ENCODE assay signal across 2 cellular contexts in the genomic region with DNA sequence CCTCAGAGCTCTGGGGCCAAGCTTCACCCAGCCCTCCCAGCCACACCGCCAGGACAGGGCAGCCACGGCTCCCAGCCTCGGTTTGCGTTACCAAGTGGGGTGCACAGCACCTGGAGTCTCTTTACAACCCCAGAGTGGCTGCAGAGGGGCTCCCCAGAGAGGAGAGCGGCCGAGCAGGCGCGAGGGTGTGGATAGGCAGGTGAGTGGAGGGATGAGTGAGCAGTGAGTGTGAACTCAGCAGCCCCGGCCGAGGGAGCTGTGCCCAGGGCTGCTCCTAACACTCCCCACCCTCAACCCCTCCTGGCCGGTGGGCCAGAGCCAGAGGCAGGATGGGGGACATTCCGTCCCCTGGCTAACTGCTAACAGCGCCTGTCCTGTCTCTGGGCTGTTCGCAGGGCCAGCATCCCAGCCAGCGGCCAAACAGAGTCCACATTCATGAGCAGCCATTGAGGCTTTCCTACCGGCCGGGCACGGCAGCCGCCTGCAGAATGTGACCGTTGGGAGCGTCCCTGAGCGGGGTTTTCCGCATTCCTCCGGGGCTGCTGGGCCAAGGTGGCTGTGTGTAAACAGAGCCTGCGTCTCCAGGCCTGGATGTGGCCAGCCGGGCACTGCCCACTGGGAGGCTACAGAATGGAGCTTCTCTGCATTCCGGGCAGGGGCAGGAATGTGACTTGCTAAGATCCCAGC.
TF ChIP-seq lines count a peak whose summit lies in the region.

No MANE protein-coding gene starts in this region.

TF ChIP-seq in SK-N-SH treated with all-trans-retinoic acid at 6 μM for 48 hours, 23 proteins besides CTCF, POLR2A, EP300 and RAD21 (continued from another document):
- TF ChIP-seq GLIS3 (CRISPR knock-in tag; IDR thresholded peaks at IDR 0.05) (no peak), SNAI2 (CRISPR knock-in tag; IDR thresholded peaks at IDR 0.05) (no peak), ISL1 (CRISPR knock-in tag; IDR thresholded peaks at IDR 0.05) (no peak), ARNTL (CRISPR knock-in tag; IDR thresholded peaks at IDR 0.05; ENCODE audit: borderline replicate concordance, low read depth) (no peak), ZNF8 (CRISPR knock-in tag; IDR thresholded peaks at IDR 0.05) (no peak), BACH2 (CRISPR knock-in tag; IDR thresholded peaks at IDR 0.05; ENCODE audit: borderline replicate concordance) (no peak), ESRRG (CRISPR knock-in tag; IDR thresholded peaks at IDR 0.05) (no peak), PPARA (CRISPR knock-in tag; IDR thresholded peaks at IDR 0.05; ENCODE audit: borderline replicate concordance) (no peak)
- TF ChIP-seq, protein P1, sequence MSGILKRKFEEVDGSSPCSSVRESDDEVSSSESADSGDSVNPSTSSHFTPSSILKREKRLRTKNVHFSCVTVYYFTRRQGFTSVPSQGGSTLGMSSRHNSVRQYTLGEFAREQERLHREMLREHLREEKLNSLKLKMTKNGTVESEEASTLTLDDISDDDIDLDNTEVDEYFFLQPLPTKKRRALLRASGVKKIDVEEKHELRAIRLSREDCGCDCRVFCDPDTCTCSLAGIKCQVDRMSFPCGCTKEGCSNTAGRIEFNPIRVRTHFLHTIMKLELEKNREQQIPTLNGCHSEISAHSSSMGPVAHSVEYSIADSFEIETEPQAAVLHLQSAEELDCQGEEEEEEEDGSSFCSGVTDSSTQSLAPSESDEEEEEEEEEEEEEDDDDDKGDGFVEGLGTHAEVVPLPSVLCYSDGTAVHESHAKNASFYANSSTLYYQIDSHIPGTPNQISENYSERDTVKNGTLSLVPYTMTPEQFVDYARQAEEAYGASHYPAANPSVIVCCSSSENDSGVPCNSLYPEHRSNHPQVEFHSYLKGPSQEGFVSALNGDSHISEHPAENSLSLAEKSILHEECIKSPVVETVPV (CRISPR knock-in tag; IDR thresholded peaks at IDR 0.05), result no peak
- TF ChIP-seq, protein P2, sequence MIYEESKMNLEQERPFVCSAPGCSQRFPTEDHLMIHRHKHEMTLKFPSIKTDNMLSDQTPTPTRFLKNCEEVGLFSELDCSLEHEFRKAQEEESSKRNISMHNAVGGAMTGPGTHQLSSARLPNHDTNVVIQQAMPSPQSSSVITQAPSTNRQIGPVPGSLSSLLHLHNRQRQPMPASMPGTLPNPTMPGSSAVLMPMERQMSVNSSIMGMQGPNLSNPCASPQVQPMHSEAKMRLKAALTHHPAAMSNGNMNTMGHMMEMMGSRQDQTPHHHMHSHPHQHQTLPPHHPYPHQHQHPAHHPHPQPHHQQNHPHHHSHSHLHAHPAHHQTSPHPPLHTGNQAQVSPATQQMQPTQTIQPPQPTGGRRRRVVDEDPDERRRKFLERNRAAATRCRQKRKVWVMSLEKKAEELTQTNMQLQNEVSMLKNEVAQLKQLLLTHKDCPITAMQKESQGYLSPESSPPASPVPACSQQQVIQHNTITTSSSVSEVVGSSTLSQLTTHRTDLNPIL (CRISPR knock-in tag; IDR thresholded peaks at IDR 0.05; ENCODE audit: low read depth), result no peak

TF ChIP-seq in SK-N-SH, 30 proteins besides CTCF, POLR2A, EP300 and RAD21 (continued from another document):
- TF ChIP-seq, protein P3, sequence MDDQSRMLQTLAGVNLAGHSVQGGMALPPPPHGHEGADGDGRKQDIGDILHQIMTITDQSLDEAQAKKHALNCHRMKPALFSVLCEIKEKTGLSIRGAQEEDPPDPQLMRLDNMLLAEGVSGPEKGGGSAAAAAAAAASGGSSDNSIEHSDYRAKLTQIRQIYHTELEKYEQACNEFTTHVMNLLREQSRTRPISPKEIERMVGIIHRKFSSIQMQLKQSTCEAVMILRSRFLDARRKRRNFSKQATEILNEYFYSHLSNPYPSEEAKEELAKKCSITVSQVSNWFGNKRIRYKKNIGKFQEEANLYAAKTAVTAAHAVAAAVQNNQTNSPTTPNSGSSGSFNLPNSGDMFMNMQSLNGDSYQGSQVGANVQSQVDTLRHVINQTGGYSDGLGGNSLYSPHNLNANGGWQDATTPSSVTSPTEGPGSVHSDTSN (IDR thresholded peaks at IDR 0.05), result no peak
- TF ChIP-seq TEAD4 (IDR thresholded peaks at IDR 0.05; ENCODE audit: borderline replicate concordance, insufficient read depth), result no peak
- TF ChIP-seq MXI1 (IDR thresholded peaks at IDR 0.05; ENCODE audit: low read depth, low read length), result no peak
- TF ChIP-seq SMC3 (IDR thresholded peaks at IDR 0.05; ENCODE audit: low read depth, low read length), result no peak
- TF ChIP-seq, protein P4, sequence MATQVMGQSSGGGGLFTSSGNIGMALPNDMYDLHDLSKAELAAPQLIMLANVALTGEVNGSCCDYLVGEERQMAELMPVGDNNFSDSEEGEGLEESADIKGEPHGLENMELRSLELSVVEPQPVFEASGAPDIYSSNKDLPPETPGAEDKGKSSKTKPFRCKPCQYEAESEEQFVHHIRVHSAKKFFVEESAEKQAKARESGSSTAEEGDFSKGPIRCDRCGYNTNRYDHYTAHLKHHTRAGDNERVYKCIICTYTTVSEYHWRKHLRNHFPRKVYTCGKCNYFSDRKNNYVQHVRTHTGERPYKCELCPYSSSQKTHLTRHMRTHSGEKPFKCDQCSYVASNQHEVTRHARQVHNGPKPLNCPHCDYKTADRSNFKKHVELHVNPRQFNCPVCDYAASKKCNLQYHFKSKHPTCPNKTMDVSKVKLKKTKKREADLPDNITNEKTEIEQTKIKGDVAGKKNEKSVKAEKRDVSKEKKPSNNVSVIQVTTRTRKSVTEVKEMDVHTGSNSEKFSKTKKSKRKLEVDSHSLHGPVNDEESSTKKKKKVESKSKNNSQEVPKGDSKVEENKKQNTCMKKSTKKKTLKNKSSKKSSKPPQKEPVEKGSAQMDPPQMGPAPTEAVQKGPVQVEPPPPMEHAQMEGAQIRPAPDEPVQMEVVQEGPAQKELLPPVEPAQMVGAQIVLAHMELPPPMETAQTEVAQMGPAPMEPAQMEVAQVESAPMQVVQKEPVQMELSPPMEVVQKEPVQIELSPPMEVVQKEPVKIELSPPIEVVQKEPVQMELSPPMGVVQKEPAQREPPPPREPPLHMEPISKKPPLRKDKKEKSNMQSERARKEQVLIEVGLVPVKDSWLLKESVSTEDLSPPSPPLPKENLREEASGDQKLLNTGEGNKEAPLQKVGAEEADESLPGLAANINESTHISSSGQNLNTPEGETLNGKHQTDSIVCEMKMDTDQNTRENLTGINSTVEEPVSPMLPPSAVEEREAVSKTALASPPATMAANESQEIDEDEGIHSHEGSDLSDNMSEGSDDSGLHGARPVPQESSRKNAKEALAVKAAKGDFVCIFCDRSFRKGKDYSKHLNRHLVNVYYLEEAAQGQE (IDR thresholded peaks at IDR 0.05; ENCODE audit: low read depth, low read length), result no peak
- TF ChIP-seq FOXM1 (IDR thresholded peaks at IDR 0.05; ENCODE audit: low read depth), result no peak
- TF ChIP-seq, protein P5, sequence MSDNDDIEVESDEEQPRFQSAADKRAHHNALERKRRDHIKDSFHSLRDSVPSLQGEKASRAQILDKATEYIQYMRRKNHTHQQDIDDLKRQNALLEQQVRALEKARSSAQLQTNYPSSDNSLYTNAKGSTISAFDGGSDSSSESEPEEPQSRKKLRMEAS (IDR thresholded peaks at IDR 0.05; ENCODE audit: low read depth), result no peak
- TF ChIP-seq RXRA (IDR thresholded peaks at IDR 0.05; ENCODE audit: borderline replicate concordance, low read depth), result no peak
- no peak for TF ChIP-seq POLR2AphosphoS5 (IDR thresholded peaks at IDR 0.05; ENCODE audit: low read depth, low read length)
- TF ChIP-seq RCOR1 (IDR thresholded peaks at IDR 0.05; ENCODE audit: low read length), result no peak
- TF ChIP-seq, protein P6, sequence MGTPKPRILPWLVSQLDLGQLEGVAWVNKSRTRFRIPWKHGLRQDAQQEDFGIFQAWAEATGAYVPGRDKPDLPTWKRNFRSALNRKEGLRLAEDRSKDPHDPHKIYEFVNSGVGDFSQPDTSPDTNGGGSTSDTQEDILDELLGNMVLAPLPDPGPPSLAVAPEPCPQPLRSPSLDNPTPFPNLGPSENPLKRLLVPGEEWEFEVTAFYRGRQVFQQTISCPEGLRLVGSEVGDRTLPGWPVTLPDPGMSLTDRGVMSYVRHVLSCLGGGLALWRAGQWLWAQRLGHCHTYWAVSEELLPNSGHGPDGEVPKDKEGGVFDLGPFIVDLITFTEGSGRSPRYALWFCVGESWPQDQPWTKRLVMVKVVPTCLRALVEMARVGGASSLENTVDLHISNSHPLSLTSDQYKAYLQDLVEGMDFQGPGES (IDR thresholded peaks at IDR 0.05; ENCODE audit: low read depth, low read length), result no peak
- no peak for TF ChIP-seq SIN3A (IDR thresholded peaks at IDR 0.05; ENCODE audit: borderline replicate concordance, low read depth, low read length)
TF ChIP-seq in SK-N-SH: peak in this region for 0.
